Comparison of ENCODE assay signal across 1 cellular context in the genomic region with DNA sequence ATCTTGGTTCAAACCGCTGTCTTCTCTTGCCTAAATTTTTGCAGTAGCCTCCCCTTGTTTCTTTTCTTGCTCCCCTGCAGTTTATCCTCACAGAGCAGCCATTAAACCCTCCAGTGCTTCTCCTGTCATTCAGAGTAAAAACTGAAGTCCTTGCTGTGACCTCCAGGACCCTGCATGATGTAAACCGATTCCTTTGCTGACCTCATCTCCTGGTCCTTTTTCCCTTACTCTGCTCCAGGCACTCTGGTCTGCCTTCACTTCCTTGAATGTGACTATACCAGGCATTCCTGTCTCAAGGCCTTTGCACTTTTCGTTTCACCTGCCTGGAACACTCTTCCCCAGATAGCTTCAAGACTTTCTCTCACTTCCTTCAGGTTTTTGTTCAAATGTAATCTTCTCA.
TF ChIP-seq lines count a peak whose summit lies in the region.

No MANE protein-coding gene starts in this region.

TF ChIP-seq in HepG2, 621 proteins besides CTCF, POLR2A, EP300 and RAD21 (continued from another document):
- TF ChIP-seq, protein P1, sequence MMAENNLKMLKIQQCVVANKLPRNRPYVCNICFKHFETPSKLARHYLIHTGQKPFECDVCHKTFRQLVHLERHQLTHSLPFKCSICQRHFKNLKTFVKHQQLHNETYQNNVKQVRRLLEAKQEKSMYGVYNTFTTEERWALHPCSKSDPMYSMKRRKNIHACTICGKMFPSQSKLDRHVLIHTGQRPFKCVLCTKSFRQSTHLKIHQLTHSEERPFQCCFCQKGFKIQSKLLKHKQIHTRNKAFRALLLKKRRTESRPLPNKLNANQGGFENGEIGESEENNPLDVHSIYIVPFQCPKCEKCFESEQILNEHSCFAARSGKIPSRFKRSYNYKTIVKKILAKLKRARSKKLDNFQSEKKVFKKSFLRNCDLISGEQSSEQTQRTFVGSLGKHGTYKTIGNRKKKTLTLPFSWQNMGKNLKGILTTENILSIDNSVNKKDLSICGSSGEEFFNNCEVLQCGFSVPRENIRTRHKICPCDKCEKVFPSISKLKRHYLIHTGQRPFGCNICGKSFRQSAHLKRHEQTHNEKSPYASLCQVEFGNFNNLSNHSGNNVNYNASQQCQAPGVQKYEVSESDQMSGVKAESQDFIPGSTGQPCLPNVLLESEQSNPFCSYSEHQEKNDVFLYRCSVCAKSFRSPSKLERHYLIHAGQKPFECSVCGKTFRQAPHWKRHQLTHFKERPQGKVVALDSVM (CRISPR knock-in tag; IDR thresholded peaks at IDR 0.05) = no peak
